In genomic region chr2:199911877-199912161, GRCh38 we compare ENCODE assay signal across 8 cellular contexts. TPM values are rescaled to one million over a fixed set of nuclear protein-coding genes. Genes with fewer than 3 reads are reported as not detected.
A peak's percentile ranks its signal among the peaks of the same experiment; 100 is the strongest.
DNase-seq lines count a peak whose midpoint lies in the region; ATAC-seq and TF ChIP-seq lines count a peak whose summit lies in the region.

No MANE protein-coding gene starts in this region.

- peaks cover 41% of the 10 kb centered on the region for H3K36me3 Mint-ChIP-seq in activated T-cell treated with anti-CD3 and anti-CD28 coated beads, Interleukin-2, amount 50 U/mL, for 24 hours (ENCODE audit: low read depth)
- H3K36me3 Mint-ChIP-seq in brain (peaks cover 34% of the 10 kb centered on the region), type B pancreatic cell (peaks cover 18% of the 10 kb centered on the region)

- H3K4me3 Mint-ChIP-seq in activated T-cell treated with anti-CD3 and anti-CD28 coated beads, Interleukin-2, amount 50 U/mL, for 24 hours = peak overlapping the region; percentile 94
- peak overlapping the region; percentile 97 to 99 (median 97) for H3K4me3 Mint-ChIP-seq in brain
- peak overlapping the region; percentile 98 for H3K4me3 Mint-ChIP-seq in type B pancreatic cell

- TF ChIP-seq CTCF in brain (conservative IDR thresholded peaks at IDR 0.05) = peak in 1 of 2 experiments; percentile 5
- no peak for TF ChIP-seq CTCF in type B pancreatic cell (conservative IDR thresholded peaks at IDR 0.05)

- ATAC-seq in GM19463 (IDR thresholded peaks at IDR 0.05; ENCODE audit: unreplicated experiment) (no peak), GM18511 (IDR thresholded peaks at IDR 0.05; ENCODE audit: unreplicated experiment) (no peak)

- DNase-seq in activated T-cell treated with anti-CD3 and anti-CD28 coated beads, Interleukin-2, amount 50 U/mL, for 24 hours = no peak
- DNase-seq in activated T-cell treated with anti-CD3 and anti-CD28 coated beads, Interleukin-2, amount 50 U/mL, for 1 hour = no peak
- DNase-seq in medulla oblongata (ENCODE audit: extremely low spot score) = peak; percentile 56
- no peak for DNase-seq in type B pancreatic cell (ENCODE audit: extremely low spot score, unreplicated experiment)
- DNase-seq in NCI-H526 treated with DMSO at 0.1 percent for 48 hours (lab: John Stamatoyannopoulos, UW) = no peak

- peaks cover 7% of the 10 kb centered on the region for H3K9me3 Mint-ChIP-seq in activated T-cell treated with anti-CD3 and anti-CD28 coated beads, Interleukin-2, amount 50 U/mL, for 24 hours
- H3K9me3 Mint-ChIP-seq in brain = peaks cover 6 to 13% (median 12%) of the 10 kb centered on the region in 5 experiments
- peaks cover 5% of the 10 kb centered on the region for H3K9me3 Mint-ChIP-seq in type B pancreatic cell

- peaks cover 7% of the 10 kb centered on the region for H3K27me3 Mint-ChIP-seq in activated T-cell treated with anti-CD3 and anti-CD28 coated beads, Interleukin-2, amount 50 U/mL, for 24 hours
- H3K27me3 Mint-ChIP-seq in brain = peaks cover 10% of the 10 kb centered on the region
- H3K27me3 Mint-ChIP-seq in type B pancreatic cell = no peaks in the 10 kb centered on the region

- peak overlapping the region; percentile 94 for H3K27ac Mint-ChIP-seq in activated T-cell treated with anti-CD3 and anti-CD28 coated beads, Interleukin-2, amount 50 U/mL, for 24 hours
- H3K27ac Mint-ChIP-seq in brain = peak overlapping the region; percentile 96 to 99 (median 98)
- peak overlapping the region; percentile 98 for H3K27ac Mint-ChIP-seq in type B pancreatic cell

- peaks cover 37% of the 10 kb centered on the region for H3K4me1 Mint-ChIP-seq in activated T-cell treated with anti-CD3 and anti-CD28 coated beads, Interleukin-2, amount 50 U/mL, for 24 hours (ENCODE audit: low read depth)
- H3K4me1 Mint-ChIP-seq in brain (peaks cover 41% of the 10 kb centered on the region), type B pancreatic cell (ENCODE audit: unreplicated experiment) (peaks cover 21% of the 10 kb centered on the region)

RNA-seq across cellular contexts. Expression of gene C2orf69, which starts 0.7 kb away (rescaled TPM):
- polyA plus RNA-seq in brain (ENCODE audit: insufficient read depth, low read depth, low replicate concordance) = 4.0 TPM
- total RNA-seq in type B pancreatic cell (ENCODE audit: low replicate concordance) = 9.9 and 14.5 TPM in 2 replicates

RNA-seq across cellular contexts. Expression of gene TYW5, which starts 43.5 kb away (rescaled TPM):
- 1.2 TPM for polyA plus RNA-seq in brain (ENCODE audit: insufficient read depth, low read depth, low replicate concordance)
- 7.0 and 11.0 TPM in 2 replicates for total RNA-seq in type B pancreatic cell (ENCODE audit: low replicate concordance)

RNA-seq across cellular contexts. Expression of gene MAIP1, which starts 43.6 kb away (rescaled TPM):
- 15.8 TPM for polyA plus RNA-seq in brain (ENCODE audit: insufficient read depth, low read depth, low replicate concordance)
- total RNA-seq in type B pancreatic cell (ENCODE audit: low replicate concordance) = 20.4 and 22.2 TPM in 2 replicates
